ENCODE assay signal across 12 cellular contexts in the genomic region with DNA sequence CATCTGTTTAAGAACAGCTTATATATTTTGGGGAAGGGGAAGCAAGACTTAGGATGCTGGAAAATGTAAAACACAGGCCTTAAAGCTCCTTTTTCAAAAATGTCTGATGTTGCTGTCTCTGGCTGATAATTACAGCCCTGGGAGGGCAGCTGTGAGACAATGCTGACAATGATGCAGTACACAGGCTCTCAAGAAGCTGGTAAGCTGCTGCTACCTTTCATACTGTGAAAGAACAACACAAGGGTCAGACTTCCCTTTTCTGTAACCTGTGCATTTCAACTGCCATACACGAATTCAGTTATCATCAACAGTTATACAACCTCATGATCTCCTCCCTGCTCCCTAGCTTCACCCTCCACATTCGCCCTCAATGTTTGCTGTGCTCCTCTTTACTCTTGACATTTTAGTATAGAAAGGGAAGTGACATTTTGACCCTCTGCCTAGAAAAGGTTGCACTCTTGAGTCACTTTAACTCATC. TPM values are rescaled to one million over a fixed set of nuclear protein-coding genes. Genes with fewer than 3 reads are reported as not detected.
DNase-seq lines count a peak whose midpoint lies in the region; ATAC-seq lines count a peak whose summit lies in the region.
"Had no signal": no experiment of that assay in that cellular context is flagged by ENCODE, and none has a peak within 500 bp of the region (broad histone marks: within the 10 kb centered on the region; RNA-seq: fewer than 3 reads in every experiment).

No MANE protein-coding gene starts in this region.

- no peak for ATAC-seq in left cardiac atrium

- H3K27ac ChIP-seq in cingulate gyrus (ENCODE audit: low read depth, low read length) = peak overlapping the region; percentile 92
- H3K27ac ChIP-seq: neutrophil had no signal

- DNase-seq in NCI-H2107 treated with DMSO at 0.1 percent for 48 hours (lab: John Stamatoyannopoulos, UW; ENCODE audit: unreplicated experiment) (peak; percentile 19), NCI-H2107 (lab: John Stamatoyannopoulos, UW) (no peak), NCI-H345 treated with DMSO at 0.1 percent for 48 hours (lab: John Stamatoyannopoulos, UW; ENCODE audit: unreplicated experiment) (peak; percentile 49), putamen (ENCODE audit: low spot score) (peak; percentile 77), DMS79 treated with DMSO at 0.1 percent for 48 hours (lab: John Stamatoyannopoulos, UW) (no peak), left cardiac atrium (no peak)
- no peak for DNase-seq in effector CD4-positive, alpha-beta T cell
- DNase-seq: kidney glomerular epithelial cell; stimulated activated naive CD4-positive, alpha-beta T cell; T1000 had no signal

- intact Hi-C loops in left cardiac atrium (cut with DNase I) = no loop called here

RNA-seq across cellular contexts. Expression of gene MAP7, which starts 25.2 kb away (rescaled TPM):
- total RNA-seq in left cardiac atrium = 1 to 10 TPM; 2.2 to 2.3 TPM

Comparison
In these comparisons a context has a peak if more than half of its experiments do, and no peak if none do; other contexts are left out.
1. DNase-seq: peak in NCI-H2107 treated with DMSO at 0.1 percent for 48 hours (single experiment), NCI-H345 treated with DMSO at 0.1 percent for 48 hours (single experiment) and putamen (single experiment); none in NCI-H2107 (single experiment), DMS79 treated with DMSO at 0.1 percent for 48 hours (single experiment), left cardiac atrium (single experiment) and effector CD4-positive, alpha-beta T cell (single experiment).